11 cellular contexts compared by ENCODE assay signal in genomic region chr3:73484656-73485248, GRCh38.
DNase-seq lines count a peak whose midpoint lies in the region; ATAC-seq and TF ChIP-seq lines count a peak whose summit lies in the region.
"Had no signal": no experiment of that assay in that cellular context is flagged by ENCODE, and none has a peak within 500 bp of the region (broad histone marks: within the 10 kb centered on the region; RNA-seq: fewer than 3 reads in every experiment).

No MANE protein-coding gene starts in this region.

- no peak overlapping the region for H3K27ac ChIP-seq in Peyer's patch

- no peak overlapping the region for H3K4me3 ChIP-seq in Peyer's patch

- no peaks in the 10 kb centered on the region for H3K4me1 ChIP-seq in Peyer's patch

- DNase-seq in iPS DF 4.7 (ENCODE audit: extremely low read depth, low spot score) (peak; percentile 36), HT-29 (ENCODE audit: low spot score) (no peak), Peyer's patch (no peak), mucosa of gallbladder (ENCODE audit: low spot score) (no peak)
- DNase-seq in stimulated activated CD4-positive, alpha-beta T cell treated with anti-CD3 and anti-CD28 coated beads, Interleukin-4, amount 100 ng/mL, for 24 hours = no peak
- DNase-seq: NCI-H1105 treated with DMSO at 0.1 percent for 48 hours, T-helper 1 cell had no signal

- H3K27me3 ChIP-seq in Peyer's patch = no peaks in the 10 kb centered on the region

- TF ChIP-seq POLR2A in Peyer's patch (IDR thresholded peaks at IDR 0.05) = no peak

- ATAC-seq in GM18861 (IDR thresholded peaks at IDR 0.05; ENCODE audit: unreplicated experiment) = peak; percentile 78
- peak; percentile 71 for ATAC-seq in GM21737 (IDR thresholded peaks at IDR 0.05; ENCODE audit: unreplicated experiment)
- peak; percentile 91 for ATAC-seq in HG03442 (IDR thresholded peaks at IDR 0.05; ENCODE audit: unreplicated experiment)
- ATAC-seq: natural killer cell treated with Interleukin-12 subunit alpha and Interleukin-12 subunit beta and Interleukin-15 and Interleukin-18, amount 100 ng/mL, for 72 hours had no signal

- no peaks in the 10 kb centered on the region for H3K9me3 ChIP-seq in Peyer's patch

- no peaks in the 10 kb centered on the region for H3K36me3 ChIP-seq in Peyer's patch

- no peak for TF ChIP-seq CTCF in Peyer's patch (IDR thresholded peaks at IDR 0.05)
